In genomic region chr20:34437330-34437986, GRCh38 we compare ENCODE assay signal across 15 cellular contexts.
DNase-seq lines count a peak whose midpoint lies in the region; ATAC-seq and TF ChIP-seq lines count a peak whose summit lies in the region.
"Had no signal": no experiment of that assay in that cellular context is flagged by ENCODE, and none has a peak within 500 bp of the region (broad histone marks: within the 10 kb centered on the region; RNA-seq: fewer than 3 reads in every experiment).

No MANE protein-coding gene starts in this region.

- H3K36me3 ChIP-seq in heart left ventricle, result peaks cover 0 to 65% (median 47%) of the 10 kb centered on the region in 9 donors
- peaks cover 4 to 73% of the 10 kb centered on the region in 2 donors for H3K36me3 ChIP-seq in left lung

- no peak for TF ChIP-seq CTCF in heart left ventricle (IDR thresholded peaks at IDR 0.05)
- no peak for TF ChIP-seq CTCF in retinal pigment epithelial cell (conservative IDR thresholded peaks at IDR 0.05; ENCODE audit: low read depth, low read length)
- TF ChIP-seq CTCF in left lung (IDR thresholded peaks at IDR 0.05), result no peak

- no peaks in the 10 kb centered on the region for H3K9me3 ChIP-seq in heart left ventricle
- no peaks in the 10 kb centered on the region for H3K9me3 ChIP-seq in left lung

- H3K9me3 Mint-ChIP-seq in activated CD4-positive, alpha-beta memory T cell treated with anti-CD3 and anti-CD28 coated beads for 36 hours, result no peaks in the 10 kb centered on the region
- H3K9me3 Mint-ChIP-seq in activated CD4-positive, alpha-beta memory T cell treated with anti-CD3 and anti-CD28 coated beads, Interleukin-2, amount 10 ng/mL, durations not matched to agents 7 days and 5 days, result no peaks in the 10 kb centered on the region
- H3K9me3 Mint-ChIP-seq in activated T-helper 2 cell treated with anti-CD3 and anti-CD28 coated beads, Interferon-gamma antibody, Interleukin-2, Interleukin-4, amounts not matched to agents 10 μg/mL and 5 μg/mL and 100 μg/mL, durations not matched to agents 14 hours and 24 hours and 36 hours, result no peaks in the 10 kb centered on the region

- CTCF ChIA-PET in activated CD4-positive, alpha-beta memory T cell treated with anti-CD3 and anti-CD28 coated beads for 36 hours (lab: Charles Lee), result interaction anchor here (0.7 to 6.0 kb wide), 2 partner anchors 80 to 124 kb away, joined by 4 to 23 read pairs; no protein-coding TSS in a partner anchor
- CTCF ChIA-PET in activated CD4-positive, alpha-beta memory T cell treated with anti-CD3 and anti-CD28 coated beads, Interleukin-2, amount 10 ng/mL, durations not matched to agents 7 days and 5 days (lab: Charles Lee), result interaction anchor here (2.2 kb wide), 1 partner anchor 125 kb away, joined by 11 read pairs; no protein-coding TSS in a partner anchor

- H3K4me1 Mint-ChIP-seq in activated CD4-positive, alpha-beta memory T cell treated with anti-CD3 and anti-CD28 coated beads for 36 hours (ENCODE audit: low read depth), result peaks cover 8% of the 10 kb centered on the region
- H3K4me1 Mint-ChIP-seq in activated CD4-positive, alpha-beta memory T cell treated with anti-CD3 and anti-CD28 coated beads, Interleukin-2, amount 10 ng/mL, durations not matched to agents 7 days and 5 days, result peaks cover 15% of the 10 kb centered on the region
- H3K4me1 Mint-ChIP-seq in activated T-helper 2 cell treated with anti-CD3 and anti-CD28 coated beads, Interferon-gamma antibody, Interleukin-2, Interleukin-4, amounts not matched to agents 10 μg/mL and 5 μg/mL and 100 μg/mL, durations not matched to agents 14 hours and 24 hours and 36 hours (ENCODE audit: low read depth), result peaks cover 13% of the 10 kb centered on the region

- peaks cover 0 to 32% (median 18%) of the 10 kb centered on the region in 12 donors for H3K4me1 ChIP-seq in heart left ventricle
- H3K4me1 ChIP-seq in left lung, result no peaks in the 10 kb centered on the region

- H3K27me3 ChIP-seq in heart left ventricle (no peaks in the 10 kb centered on the region), left lung (no peaks in the 10 kb centered on the region)

- POLR2A ChIA-PET in activated CD4-positive, alpha-beta memory T cell treated with anti-CD3 and anti-CD28 coated beads for 36 hours (lab: Charles Lee), result no interaction called here
- POLR2A ChIA-PET in activated CD4-positive, alpha-beta memory T cell treated with anti-CD3 and anti-CD28 coated beads, Interleukin-2, amount 10 ng/mL, durations not matched to agents 7 days and 5 days (lab: Charles Lee), result interaction anchor here (0.9 kb wide), 1 partner anchor 78 kb away, joined by 3 read pairs; no protein-coding TSS in a partner anchor

- peak overlapping the region; percentile 13 for H3K27ac Mint-ChIP-seq in activated CD4-positive, alpha-beta memory T cell treated with anti-CD3 and anti-CD28 coated beads for 36 hours
- H3K27ac Mint-ChIP-seq in activated CD4-positive, alpha-beta memory T cell treated with anti-CD3 and anti-CD28 coated beads, Interleukin-2, amount 10 ng/mL, durations not matched to agents 7 days and 5 days, result no peak overlapping the region
- peak overlapping the region; percentile 12 for H3K27ac Mint-ChIP-seq in activated T-helper 2 cell treated with anti-CD3 and anti-CD28 coated beads, Interferon-gamma antibody, Interleukin-2, Interleukin-4, amounts not matched to agents 10 μg/mL and 5 μg/mL and 100 μg/mL, durations not matched to agents 14 hours and 24 hours and 36 hours

- no peak for DNase-seq in activated CD4-positive, alpha-beta memory T cell treated with anti-CD3 and anti-CD28 coated beads for 36 hours
- DNase-seq in activated CD4-positive, alpha-beta memory T cell treated with anti-CD3 and anti-CD28 coated beads, Interleukin-2, amount 10 ng/mL, durations not matched to agents 7 days and 5 days, result no peak
- no peak for DNase-seq in activated T-helper 2 cell treated with anti-CD3 and anti-CD28 coated beads, Interferon-gamma antibody, Interleukin-2, Interleukin-4, amounts not matched to agents 10 μg/mL and 5 μg/mL and 100 μg/mL, durations not matched to agents 14 hours and 24 hours and 36 hours (ENCODE audit: low spot score)
- DNase-seq in heart left ventricle, result no peak
- DNase-seq in retinal pigment epithelial cell (ENCODE audit: low read depth), result peak; percentile 10
- DNase-seq in left lung, result no peak
- DNase-seq: activated T-cell treated with anti-CD3 and anti-CD28 coated beads, Interleukin-2, amount 50 U/mL, for 48 hours; effector memory CD4-positive, alpha-beta T cell; GF-D8; GOT3; NCI-H524 treated with DMSO at 0.1 percent for 48 hours; stimulated activated CD4-positive, alpha-beta T cell treated with anti-CD3 and anti-CD28 coated beads, Interleukin-4, amount 100 ng/mL, for 24 hours; T-helper 1 cell had no signal

- WGBS in heart left ventricle, 4 donors, result 41 to 57% (median 53%) methylated on average over 6 of the region's 6 CpGs

- TF ChIP-seq POLR2A in heart left ventricle (IDR thresholded peaks at IDR 0.05), result no peak

- peaks cover 10% of the 10 kb centered on the region for H3K36me3 Mint-ChIP-seq in activated CD4-positive, alpha-beta memory T cell treated with anti-CD3 and anti-CD28 coated beads for 36 hours
- peaks cover 32% of the 10 kb centered on the region for H3K36me3 Mint-ChIP-seq in activated CD4-positive, alpha-beta memory T cell treated with anti-CD3 and anti-CD28 coated beads, Interleukin-2, amount 10 ng/mL, durations not matched to agents 7 days and 5 days (ENCODE audit: low read depth)
- peaks cover 39% of the 10 kb centered on the region for H3K36me3 Mint-ChIP-seq in activated T-helper 2 cell treated with anti-CD3 and anti-CD28 coated beads, Interferon-gamma antibody, Interleukin-2, Interleukin-4, amounts not matched to agents 10 μg/mL and 5 μg/mL and 100 μg/mL, durations not matched to agents 14 hours and 24 hours and 36 hours (ENCODE audit: low read depth)

- no peak overlapping the region for H3K4me3 ChIP-seq in heart left ventricle
- H3K4me3 ChIP-seq in retinal pigment epithelial cell (ENCODE audit: low read length), result no peak overlapping the region
- no peak overlapping the region for H3K4me3 ChIP-seq in left lung

- intact Hi-C loops in activated CD4-positive, alpha-beta memory T cell treated with anti-CD3 and anti-CD28 coated beads for 36 hours (cut with micrococcal nuclease), result no loop called here
- intact Hi-C loops in activated T-helper 2 cell treated with anti-CD3 and anti-CD28 coated beads, Interferon-gamma antibody, Interleukin-2, Interleukin-4, amounts not matched to agents 10 μg/mL and 5 μg/mL and 100 μg/mL, durations not matched to agents 14 hours and 24 hours and 36 hours (cut with micrococcal nuclease), result loop anchor here (10.0 kb wide), 1 partner anchor 123 kb away; no protein-coding TSS in a partner anchor
- intact Hi-C loops in heart left ventricle (cut with DNase I), result no loop called here
- intact Hi-C loops in left lung (cut with DNase I), result no loop called here

- ATAC-seq in heart left ventricle, result peak; percentile 66 to 93 (median 73)
- no peak for ATAC-seq in left lung
- ATAC-seq in HG02678 (IDR thresholded peaks at IDR 0.05; ENCODE audit: unreplicated experiment), result no peak
- no peak for ATAC-seq in GM18517 (IDR thresholded peaks at IDR 0.05; ENCODE audit: unreplicated experiment)

- no peak overlapping the region for H3K4me3 Mint-ChIP-seq in activated CD4-positive, alpha-beta memory T cell treated with anti-CD3 and anti-CD28 coated beads for 36 hours
- no peak overlapping the region for H3K4me3 Mint-ChIP-seq in activated CD4-positive, alpha-beta memory T cell treated with anti-CD3 and anti-CD28 coated beads, Interleukin-2, amount 10 ng/mL, durations not matched to agents 7 days and 5 days
- H3K4me3 Mint-ChIP-seq in activated T-helper 2 cell treated with anti-CD3 and anti-CD28 coated beads, Interferon-gamma antibody, Interleukin-2, Interleukin-4, amounts not matched to agents 10 μg/mL and 5 μg/mL and 100 μg/mL, durations not matched to agents 14 hours and 24 hours and 36 hours (ENCODE audit: low read depth), result no peak overlapping the region

- no peaks in the 10 kb centered on the region for H3K27me3 Mint-ChIP-seq in activated CD4-positive, alpha-beta memory T cell treated with anti-CD3 and anti-CD28 coated beads for 36 hours
- H3K27me3 Mint-ChIP-seq in activated CD4-positive, alpha-beta memory T cell treated with anti-CD3 and anti-CD28 coated beads, Interleukin-2, amount 10 ng/mL, durations not matched to agents 7 days and 5 days, result no peaks in the 10 kb centered on the region
- H3K27me3 Mint-ChIP-seq in activated T-helper 2 cell treated with anti-CD3 and anti-CD28 coated beads, Interferon-gamma antibody, Interleukin-2, Interleukin-4, amounts not matched to agents 10 μg/mL and 5 μg/mL and 100 μg/mL, durations not matched to agents 14 hours and 24 hours and 36 hours (ENCODE audit: low read depth), result no peaks in the 10 kb centered on the region

- H3K27ac ChIP-seq in heart left ventricle (peak overlapping the region; percentile 14 to 74 (median 61)), left lung (no peak overlapping the region)

Comparison
In these comparisons a context has a peak if more than half of its experiments do, and no peak if none do; other contexts are left out.
1. ATAC-seq: peak in heart left ventricle (4 of 4); none in left lung (single experiment), HG02678 (single experiment) and GM18517 (single experiment).
2. H3K27ac ChIP-seq: peak in heart left ventricle (12 of 12); none in left lung (0 of 2).